Comparison of ENCODE assay signal across 24 cellular contexts in genomic region chr15:76503121-76503520, GRCh38.
DNase-seq lines count a peak whose midpoint lies in the region; ATAC-seq, FAIRE-seq and TF ChIP-seq lines count a peak whose summit lies in the region.
"Had no signal": no experiment of that assay in that cellular context is flagged by ENCODE, and none has a peak within 500 bp of the region (broad histone marks: within the 10 kb centered on the region; RNA-seq: fewer than 3 reads in every experiment).

No MANE protein-coding gene starts in this region.

- no peak overlapping the region for H3K4me3 ChIP-seq in mammary epithelial cell (replicated peaks in 1 of 3; ENCODE audit: insufficient read depth in 1 of 3, low read depth in 2 of 3, low read length in 3 of 3)
- H3K4me3 ChIP-seq: BLaER1, GM23338 had no signal

- no peaks in the 10 kb centered on the region for H3K27me3 ChIP-seq in mammary epithelial cell (ENCODE audit: insufficient read depth, low read length)
- H3K27me3 ChIP-seq: BLaER1 had no signal

- CTCF ChIA-PET in mammary epithelial cell (lab: Charles Lee; ENCODE audit: low non-redundant PET): no interaction called here
- CTCF ChIA-PET in MCF 10A (lab: Yijun Ruan, JAX): interaction anchor here (0.6 kb wide), 1 partner anchor 296 kb away, joined by 4 read pairs; no protein-coding TSS in a partner anchor

- FAIRE-seq in RCC 7860 (lab: Jason Lieb, UNC): no peak
- FAIRE-seq: A204.1, GM12891, GM18507 had no signal

- no peaks in the 10 kb centered on the region for H3K79me2 ChIP-seq in mammary epithelial cell (ENCODE audit: insufficient read depth, low read length)

- H2AFZ ChIP-seq in mammary epithelial cell (ENCODE audit: low read depth, low read length): no peak overlapping the region
- H2AFZ ChIP-seq: GM23338 had no signal

- no peak overlapping the region for H3K27ac Mint-ChIP-seq in MCF 10A (ENCODE audit: low read depth, unreplicated experiment)
- H3K27ac Mint-ChIP-seq: B cell; CD4-positive, CD25-positive, alpha-beta regulatory T cell; CD8-positive, alpha-beta T cell; GM23338; H9 had no signal

- BruUV-seq in mammary epithelial cell (replicated peaks; lab: Mats Ljungman, UMichigan): no TSS peak
- no TSS peak for BruUV-seq in MCF 10A (replicated peaks; lab: Mats Ljungman, UMichigan)

- peaks cover 3% of the 10 kb centered on the region for H3K4me1 ChIP-seq in mammary epithelial cell (ENCODE audit: insufficient read depth, low read length)
- H3K4me1 ChIP-seq: BLaER1, Caco-2 had no signal

- H3K36me3 Mint-ChIP-seq in MCF 10A (ENCODE audit: insufficient read depth, unreplicated experiment): peaks cover 6% of the 10 kb centered on the region

- peak overlapping the region; percentile 25 for H3K4me2 ChIP-seq in mammary epithelial cell (ENCODE audit: insufficient read depth, low read depth, low read length)
- H3K4me2 ChIP-seq: BLaER1, GM23338 had no signal

- no peak overlapping the region for H3K4me3 Mint-ChIP-seq in MCF 10A (ENCODE audit: unreplicated experiment)
- H3K4me3 Mint-ChIP-seq: B cell; CD4-positive, CD25-positive, alpha-beta regulatory T cell; CD8-positive, alpha-beta T cell; GM23338; H9 had no signal

- in situ Hi-C loops in mammary epithelial cell (cut with MboI; ENCODE audit: low sequenced_read_pairs in 2 of 2): no loop called here

- H4K20me1 ChIP-seq in mammary epithelial cell (ENCODE audit: insufficient read depth, low read length): no peaks in the 10 kb centered on the region
- H4K20me1 ChIP-seq: BLaER1 had no signal

- H3K9me3 ChIP-seq in mammary epithelial cell (replicated peaks; ENCODE audit: insufficient read depth, low read length): no peaks in the 10 kb centered on the region
- H3K9me3 ChIP-seq: BLaER1, Caco-2 had no signal

- H3K36me3 ChIP-seq in mammary epithelial cell (ENCODE audit: insufficient read depth, low read length): no peaks in the 10 kb centered on the region

- intact Hi-C loops in mammary epithelial cell (cut with micrococcal nuclease) (no loop called here), MCF 10A (cut with micrococcal nuclease) (no loop called here), left colon (cut with DNase I, micrococcal nuclease) (no loop called here)

- no peaks in the 10 kb centered on the region for H3K27me3 Mint-ChIP-seq in MCF 10A (ENCODE audit: insufficient read depth, unreplicated experiment)
- H3K27me3 Mint-ChIP-seq: B cell; CD4-positive, CD25-positive, alpha-beta regulatory T cell had no signal

- POLR2A ChIA-PET in MCF 10A (lab: Yijun Ruan, JAX): no interaction called here

- TF ChIP-seq CTCF in mammary epithelial cell (conservative IDR thresholded peaks at IDR 0.05 in 1 of 2, IDR thresholded peaks at IDR 0.05 in 1 of 2; ENCODE audit: extremely low read depth in 1 of 2, insufficient read depth in 1 of 2, low read depth in 1 of 2, low read length in 2 of 2) (no peak), MCF 10A (IDR thresholded peaks at IDR 0.05; ENCODE audit: unreplicated experiment) (no peak)

- ATAC-seq in left colon: peak; percentile 88
- ATAC-seq: CD8-positive, alpha-beta T cell; GM23338; HCT116 had no signal

- dilution Hi-C loops in mammary epithelial cell (cut with HindIII; ENCODE audit: low sequenced_read_pairs): no loop called here

- peak; percentile 26 for DNase-seq in mammary epithelial cell
- DNase-seq in MCF 10A (ENCODE audit: unreplicated experiment): no peak
- DNase-seq in epithelial cell of prostate (ENCODE audit: low read depth, low spot score): peak; percentile 12
- DNase-seq in left colon: no peak
- DNase-seq in NCI-H2196 (lab: John Stamatoyannopoulos, UW; ENCODE audit: unreplicated experiment): no peak
- no peak for DNase-seq in RCC 7860 (ENCODE audit: low spot score)
- DNase-seq in GM19238 (ENCODE audit: insufficient read length, low spot score): no peak
- DNase-seq in DMS79 (lab: John Stamatoyannopoulos, UW): no peak
- DNase-seq: Caco-2; CD4-positive, CD25-positive, alpha-beta regulatory T cell; CD8-positive, alpha-beta T cell; DMS153; DMS79 treated with DMSO at 0.1 percent for 48 hours; GF-D8; H9 had no signal

- H3K9me3 Mint-ChIP-seq in MCF 10A (ENCODE audit: unreplicated experiment): no peaks in the 10 kb centered on the region
- H3K9me3 Mint-ChIP-seq: CD8-positive, alpha-beta T cell; GM23338; H9 had no signal

- H3K27ac ChIP-seq in mammary epithelial cell (ENCODE audit: insufficient read depth, low read depth, low read length) (no peak overlapping the region), epithelial cell of prostate (no peak overlapping the region)
- H3K27ac ChIP-seq: 22Rv1, BLaER1, C4-2B had no signal

- H3K4me1 Mint-ChIP-seq in MCF 10A (ENCODE audit: insufficient read depth, unreplicated experiment): no peaks in the 10 kb centered on the region
- H3K4me1 Mint-ChIP-seq: B cell, GM23338 had no signal

- H3K9ac ChIP-seq in mammary epithelial cell (ENCODE audit: insufficient read depth, low read length): no peak overlapping the region
- H3K9ac ChIP-seq: BLaER1 had no signal

Comparison
In these comparisons a context has a peak if more than half of its experiments do, and no peak if none do; other contexts are left out.
1. DNase-seq: peak in mammary epithelial cell (single experiment) and epithelial cell of prostate (single experiment); none in MCF 10A (single experiment), left colon (0 of 2), NCI-H2196 (single experiment), RCC 7860 (single experiment), GM19238 (single experiment) and DMS79 (single experiment).